12 cellular contexts compared by ENCODE assay signal in genomic region chr16:73065617-73066313, GRCh38. TPM values are rescaled to one million over a fixed set of nuclear protein-coding genes. Genes with fewer than 3 reads are reported as not detected.
DNase-seq lines count a peak whose midpoint lies in the region; ATAC-seq, FAIRE-seq and TF ChIP-seq lines count a peak whose summit lies in the region.
"Had no signal": no experiment of that assay in that cellular context is flagged by ENCODE, and none has a peak within 500 bp of the region (broad histone marks: within the 10 kb centered on the region; RNA-seq: fewer than 3 reads in every experiment).

No MANE protein-coding gene starts in this region.

- CTCF ChIA-PET in HepG2 (lab: Yijun Ruan, JAX; ENCODE audit: low intra/inter-chr PET ratio, low total read pairs), result no interaction called here

- no peaks in the 10 kb centered on the region for H3K79me2 ChIP-seq in HepG2 (ENCODE audit: insufficient read depth, low read length)
- H3K79me2 ChIP-seq in smooth muscle cell (ENCODE audit: low read depth), result no peaks in the 10 kb centered on the region

- peaks cover 25% of the 10 kb centered on the region for H3K4me1 Mint-ChIP-seq in endodermal cell

- H3F3A ChIP-seq in smooth muscle cell (ENCODE audit: low read depth), result peaks cover 34% of the 10 kb centered on the region

- POLR2A ChIA-PET in HepG2 (lab: Yijun Ruan, JAX), result no interaction called here

- H3K9me3 Mint-ChIP-seq in endodermal cell, result no peaks in the 10 kb centered on the region

- 1% methylated on average over 43 of the region's 43 CpGs for WGBS in HUES64
- WGBS in endodermal cell (ENCODE audit: insufficient coverage in 1 of 2, insufficient read length in 1 of 2), 2 experiments, result 1 to 2% methylated on average over 28 to 43 of the region's 43 CpGs
- 58% methylated on average over 42 of the region's 43 CpGs for WGBS in HepG2 (ENCODE audit: low lambda C conversion rate)
- under 1% methylated on average over 43 of the region's 43 CpGs for WGBS in smooth muscle cell (ENCODE audit: low lambda C conversion rate)

- H3K27me3 ChIP-seq in HUES64 (ENCODE audit: insufficient read depth, low read length), result peaks cover 97% of the 10 kb centered on the region
- H3K27me3 ChIP-seq in endodermal cell (ENCODE audit: control insufficient read depth, insufficient read depth, low read length, poor library complexity, severe bottlenecking), result peaks cover 98% of the 10 kb centered on the region
- H3K27me3 ChIP-seq in HepG2 (ENCODE audit: control insufficient read depth in 1 of 2, insufficient read depth in 2 of 2, low read length in 2 of 2), result peaks cover 0 to 17% of the 10 kb centered on the region in 2 experiments; a peak in 2 of 5 replicates
- peaks cover 61% of the 10 kb centered on the region for H3K27me3 ChIP-seq in smooth muscle cell (ENCODE audit: low read depth)

- intact Hi-C loops in HepG2 (cut with micrococcal nuclease; ENCODE audit: unreplicated experiment), result no loop called here

- H3K27ac Mint-ChIP-seq in endodermal cell, result no peak overlapping the region

- no peak for TF ChIP-seq EP300 in HepG2 (IDR thresholded peaks at IDR 0.05; ENCODE audit: low read depth in 2 of 2, low read length in 2 of 2)
- no peak for TF ChIP-seq EP300 in HepG2 (CRISPR knock-in tag; IDR thresholded peaks at IDR 0.05; ENCODE audit: borderline replicate concordance)

- no TSS peak for BruUV-seq in HepG2 (replicated peaks; lab: Mats Ljungman, UMichigan)

- no peak for FAIRE-seq in HepG2 (lab: Jason Lieb, UNC)
- no peak for FAIRE-seq in HTR-8/SVneo (lab: Jason Lieb, UNC)

- no peaks in the 10 kb centered on the region for H4K20me1 ChIP-seq in HepG2 (ENCODE audit: insufficient read depth, low read length)
- H4K20me1 ChIP-seq in smooth muscle cell (ENCODE audit: low read depth), result no peaks in the 10 kb centered on the region

- H3K4me2 ChIP-seq in HepG2 (ENCODE audit: low read depth, low read length) (peak overlapping the region; percentile 50), smooth muscle cell (peak overlapping the region; percentile 86)

- no peak for TF ChIP-seq RAD21 in HepG2 (CRISPR knock-in tag; IDR thresholded peaks at IDR 0.05)

- DNase-seq in endodermal cell (peak; percentile 73), HepG2 (ENCODE audit: low spot score) (no peak), smooth muscle cell (lab: John Stamatoyannopoulos, UW; ENCODE audit: unreplicated experiment) (no peak), middle frontal gyrus (ENCODE audit: extremely low spot score, low spot score) (no peak), A172 (ENCODE audit: low spot score) (no peak), HTR-8/SVneo (ENCODE audit: insufficient read length, low spot score) (no peak), anterior cingulate cortex (lab: John Stamatoyannopoulos, UW) (no peak)
- DNase-seq: central memory CD4-positive, alpha-beta T cell; COR-L47; SW 1271 had no signal

- no peaks in the 10 kb centered on the region for H3K9me3 ChIP-seq in HUES64 (ENCODE audit: insufficient read depth, low read depth, low read length)
- no peaks in the 10 kb centered on the region for H3K9me3 ChIP-seq in endodermal cell (ENCODE audit: control insufficient read depth, low read length)
- H3K9me3 ChIP-seq in HepG2 (ENCODE audit: low read length), result no peaks in the 10 kb centered on the region
- H3K9me3 ChIP-seq in smooth muscle cell (replicated peaks; ENCODE audit: low read depth), result no peaks in the 10 kb centered on the region
- H3K9me3 ChIP-seq: HAP-1 had no signal

- peak overlapping the region; percentile 40 for H3K4me3 Mint-ChIP-seq in endodermal cell

- H3K4me1 ChIP-seq in HUES64 (ENCODE audit: insufficient read depth, low read length) (peaks cover 54% of the 10 kb centered on the region), endodermal cell (ENCODE audit: control insufficient read depth, insufficient read depth, low read length) (peaks cover 3% of the 10 kb centered on the region), HepG2 (ENCODE audit: insufficient read depth, low read length) (peaks cover 66% of the 10 kb centered on the region), smooth muscle cell (ENCODE audit: low read depth) (peaks cover 55% of the 10 kb centered on the region)

- no peaks in the 10 kb centered on the region for H3K36me3 Mint-ChIP-seq in endodermal cell (ENCODE audit: low read depth)

- no peak for TF ChIP-seq POLR2A in HepG2 (IDR thresholded peaks at IDR 0.05; ENCODE audit: insufficient read depth in 1 of 2, low read depth in 2 of 2, low read length in 2 of 2)

- no peaks in the 10 kb centered on the region for H3K36me3 ChIP-seq in HUES64 (ENCODE audit: insufficient read depth, low read length)
- H3K36me3 ChIP-seq in endodermal cell (ENCODE audit: control insufficient read depth, insufficient read depth, low read length), result no peaks in the 10 kb centered on the region
- no peaks in the 10 kb centered on the region for H3K36me3 ChIP-seq in HepG2 (replicated peaks in 1 of 2; ENCODE audit: control insufficient read depth in 1 of 2, insufficient read depth in 2 of 2, low read length in 2 of 2)
- no peaks in the 10 kb centered on the region for H3K36me3 ChIP-seq in smooth muscle cell (ENCODE audit: low read depth)
- H3K36me3 ChIP-seq: HAP-1 had no signal

- no peak overlapping the region for H3K9ac ChIP-seq in HUES64 (ENCODE audit: low read depth, low read length)
- H3K9ac ChIP-seq in endodermal cell (ENCODE audit: extremely low read depth, low read length, poor library complexity, severe bottlenecking), result no peak overlapping the region
- no peak overlapping the region for H3K9ac ChIP-seq in HepG2 (ENCODE audit: insufficient read depth, low read depth, low read length)
- H3K9ac ChIP-seq in smooth muscle cell (ENCODE audit: low read depth), result no peak overlapping the region

- in situ Hi-C loops in HepG2 (cut with HindIII; ENCODE audit: extremely low pct_ligation_motif_present, low pct_unique_long_range_greater_than_20kb), result loop anchor here (10.0 kb wide), 1 partner anchor 109 kb away; no protein-coding TSS in a partner anchor

- peak; percentile 44 for ATAC-seq in HepG2

- TF ChIP-seq CTCF in endodermal cell (conservative IDR thresholded peaks at IDR 0.05), result no peak
- TF ChIP-seq CTCF in HepG2 (CRISPR knock-in tag; IDR thresholded peaks at IDR 0.05), result no peak
- TF ChIP-seq CTCF in smooth muscle cell (IDR thresholded peaks at IDR 0.05; ENCODE audit: borderline replicate concordance, insufficient read depth, poor library complexity, severe bottlenecking), result no peak

- H3K27me3 Mint-ChIP-seq in endodermal cell (ENCODE audit: insufficient read depth), result peaks cover 100% of the 10 kb centered on the region

- H2AFZ ChIP-seq in HepG2 (ENCODE audit: low read length), result no peak overlapping the region
- H2AFZ ChIP-seq in smooth muscle cell (ENCODE audit: low read depth), result no peak overlapping the region

- peak overlapping the region; percentile 33; the same call in 1 of the 2 replicates for H3K4me3 ChIP-seq in HUES64 (ENCODE audit: low read length)
- H3K4me3 ChIP-seq in endodermal cell (ENCODE audit: low read length), result no peak overlapping the region
- peak overlapping the region in 2 of 3 experiments; percentile 9 to 56; a peak in 3 of 6 replicates for H3K4me3 ChIP-seq in HepG2 (replicated peaks in 1 of 3; ENCODE audit: insufficient read depth in 1 of 3, low read depth in 2 of 3, low read length in 3 of 3)
- peak overlapping the region; percentile 36 for H3K4me3 ChIP-seq in smooth muscle cell
- H3K4me3 ChIP-seq: HAP-1 had no signal

- H3K27ac ChIP-seq in HUES64 (ENCODE audit: low read depth, low read length), result no peak overlapping the region
- H3K27ac ChIP-seq in endodermal cell (ENCODE audit: low read depth, low read length), result no peak overlapping the region
- H3K27ac ChIP-seq in HepG2 (ENCODE audit: extremely low read length, insufficient read depth, low read length), result no peak overlapping the region
- no peak overlapping the region for H3K27ac ChIP-seq in smooth muscle cell (ENCODE audit: low read depth)

TF ChIP-seq in HepG2, 621 proteins besides CTCF, POLR2A, EP300 and RAD21 (continues in another document):
- TF ChIP-seq XRCC5 (optimal IDR thresholded peaks at IDR 0.05; ENCODE audit: low read length) (peak; percentile 4), ZBTB38 (CRISPR knock-in tag; IDR thresholded peaks at IDR 0.05) (peak; percentile 42; the same call in 1 of the 2 replicates), ZSCAN29 (CRISPR knock-in tag; conservative IDR thresholded peaks at IDR 0.05) (no peak)
- TF ChIP-seq, protein P1, sequence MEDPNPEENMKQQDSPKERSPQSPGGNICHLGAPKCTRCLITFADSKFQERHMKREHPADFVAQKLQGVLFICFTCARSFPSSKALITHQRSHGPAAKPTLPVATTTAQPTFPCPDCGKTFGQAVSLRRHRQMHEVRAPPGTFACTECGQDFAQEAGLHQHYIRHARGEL (CRISPR knock-in tag; IDR thresholded peaks at IDR 0.05), result no peak

RNA-seq across cellular contexts. Expression of gene ZFHX3, which starts 17.8 kb away (rescaled TPM):
- polyA plus RNA-seq in HUES64 (2013, experiment 1 of 2), result 1.3 TPM
- 2.5 TPM for polyA plus RNA-seq in HUES64 (2013, experiment 2 of 2)
- total RNA-seq in endodermal cell, result 1 to 10 TPM in 1 of 2 donors, under 1 TPM in 1; 0.79 to 2.2 TPM
- 9.3 TPM for polyA plus RNA-seq in endodermal cell (2013, experiment 1 of 2)
- polyA plus RNA-seq in endodermal cell (2013, experiment 2 of 2), result 10.4 TPM
- total RNA-seq in HepG2 (2016; rRNA removed; fragmentation: Illumina TruSeq; extraction: Trizol), result 6.0 and 12.3 TPM in 2 replicates
- 1.8 and 1.9 TPM in 2 replicates for total RNA-seq in HepG2 (2016; cell fraction: cytosol; rRNA removed; fragmentation: Illumina TruSeq; extraction: Trizol; ENCODE audit: low read depth)
- total RNA-seq in HepG2 (2016; cell fraction: insoluble cytoplasmic fraction; rRNA removed; fragmentation: Illumina TruSeq; extraction: Trizol), result 5.6 and 10.6 TPM in 2 replicates
- total RNA-seq in HepG2 (2016; cell fraction: membrane; rRNA removed; fragmentation: Illumina TruSeq; extraction: Trizol), result 5.0 and 5.6 TPM in 2 replicates
- total RNA-seq in HepG2 (2016; cell fraction: nucleus; rRNA removed; fragmentation: Illumina TruSeq; extraction: Trizol), result 15.3 and 19.7 TPM in 2 replicates
- polyA plus RNA-seq in HepG2 (2011; rRNA removed), result 5.0 and 5.3 TPM in 2 replicates
- 3.5 and 4.2 TPM in 2 replicates for polyA plus RNA-seq in HepG2 (2011; cell fraction: cytosol; rRNA removed)
- polyA plus RNA-seq in HepG2 (2011; cell fraction: nucleus; rRNA removed), result 10.2 and 11.2 TPM in 2 replicates
- 12.6 and 14.4 TPM in 2 replicates for polyA plus RNA-seq in HepG2 (2012)
- polyA plus RNA-seq in HepG2 (2016; cell fraction: cytosol; fragmentation: Illumina TruSeq; extraction: Trizol; ENCODE audit: low read depth), result 0.31 and 0.36 TPM in 2 replicates
- 8.6 and 11.4 TPM in 2 replicates for polyA plus RNA-seq in HepG2 (2016; cell fraction: insoluble cytoplasmic fraction; fragmentation: Illumina TruSeq; extraction: Trizol; ENCODE audit: low read depth)
- polyA plus RNA-seq in HepG2 (2016; cell fraction: membrane; fragmentation: Illumina TruSeq; extraction: Trizol; ENCODE audit: low read depth), result 1.0 and 1.4 TPM in 2 replicates
- polyA plus RNA-seq in HepG2 (2016; cell fraction: nucleus; fragmentation: Illumina TruSeq; extraction: Trizol; ENCODE audit: insufficient read depth, low read depth), result 16.2 and 17.6 TPM in 2 replicates
- 12.7 and 18.2 TPM in 2 replicates for polyA minus RNA-seq in HepG2 (2011; rRNA and poly(A)+ RNA removed; ENCODE audit: low replicate concordance)
- polyA minus RNA-seq in HepG2 (2011; cell fraction: cytosol; rRNA and poly(A)+ RNA removed), result 16.9 and 20.7 TPM in 2 replicates
- 23.9 and 27.2 TPM in 2 replicates for polyA minus RNA-seq in HepG2 (2011; cell fraction: nucleus; rRNA and poly(A)+ RNA removed)
- 6.5 and 9.8 TPM in 2 replicates for total RNA-seq in smooth muscle cell
- polyA plus RNA-seq in smooth muscle cell, result 3.1 and 5.0 TPM in 2 replicates
- total RNA-seq in A172 (2014; rRNA removed; shearing (Covaris generic)), result 2.4 and 2.5 TPM in 2 replicates
